ENCODE assay signal across 17 cellular contexts in the genomic region with DNA sequence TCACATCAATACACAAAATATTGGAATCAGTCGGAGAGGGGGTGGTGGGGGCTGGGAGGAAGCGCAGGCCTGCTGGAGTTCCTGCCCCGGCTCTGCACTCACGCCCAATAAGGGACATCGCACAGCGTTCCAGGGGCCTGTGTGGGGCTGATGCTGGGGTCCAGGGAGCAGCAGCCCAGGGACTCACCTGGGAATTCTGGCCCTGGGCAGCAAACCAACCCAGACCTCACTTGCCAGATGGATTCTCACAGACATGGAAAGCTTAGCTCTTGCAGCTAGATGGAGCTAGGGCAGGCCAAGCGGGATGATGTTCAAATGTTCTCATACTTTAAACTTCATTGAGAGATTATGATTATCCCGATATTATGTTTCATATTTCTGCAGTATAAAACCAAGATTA.
DNase-seq lines count a peak whose midpoint lies in the region; ATAC-seq and TF ChIP-seq lines count a peak whose summit lies in the region.
"Had no signal": no experiment of that assay in that cellular context is flagged by ENCODE, and none has a peak within 500 bp of the region (broad histone marks: within the 10 kb centered on the region; RNA-seq: fewer than 3 reads in every experiment).

No MANE protein-coding gene starts in this region.

- peaks cover 2% of the 10 kb centered on the region for H3K4me1 ChIP-seq in right cardiac atrium (ENCODE audit: control insufficient read depth, insufficient read depth, low read length)
- H3K4me1 ChIP-seq in aorta (ENCODE audit: control insufficient read depth in 1 of 2, insufficient read depth in 2 of 2, low read length in 2 of 2), result no peaks in the 10 kb centered on the region
- H3K4me1 ChIP-seq in vagina, result no peaks in the 10 kb centered on the region
- H3K4me1 ChIP-seq: Caco-2 had no signal

- DNase-seq in H7 (peak; percentile 12), fibroblast of the aortic adventitia (ENCODE audit: low read depth) (no peak), right cardiac atrium (peak; percentile 20 to 84 (median 77)), aorta (no peak), GF-D8 (lab: John Stamatoyannopoulos, UW) (no peak), vagina (ENCODE audit: extremely low spot score in 2 of 2) (no peak), amniotic stem cell (lab: John Stamatoyannopoulos, UW) (no peak)
- DNase-seq: ACHN; AML-193; Caco-2; CD4-positive, alpha-beta T cell; GM23248; HFFc6; IMR-90 had no signal

- H3K9me3 ChIP-seq in right cardiac atrium (ENCODE audit: control insufficient read depth, low read length) (no peaks in the 10 kb centered on the region), aorta (ENCODE audit: control insufficient read depth, low read length) (no peaks in the 10 kb centered on the region), vagina (no peaks in the 10 kb centered on the region)
- H3K9me3 ChIP-seq: Caco-2 had no signal

- no peak for TF ChIP-seq POLR2A in vagina (IDR thresholded peaks at IDR 0.05)

- ATAC-seq in right cardiac atrium (peak; percentile 42 to 66), aorta (ENCODE audit: low FRiP score) (peak; percentile 66)
- ATAC-seq: HCT116, K562 had no signal

- TF ChIP-seq CTCF in fibroblast of the aortic adventitia (IDR thresholded peaks at IDR 0.05; ENCODE audit: insufficient read depth, low read length) (peak; percentile 24), vagina (IDR thresholded peaks at IDR 0.05) (no peak)

- no peaks in the 10 kb centered on the region for H3K27me3 ChIP-seq in H7 (ENCODE audit: control insufficient read depth, insufficient read depth, low read length)
- H3K27me3 ChIP-seq in right cardiac atrium (ENCODE audit: control insufficient read depth, insufficient read depth), result no peaks in the 10 kb centered on the region
- no peaks in the 10 kb centered on the region for H3K27me3 ChIP-seq in aorta (ENCODE audit: control insufficient read depth in 1 of 2, insufficient read depth in 2 of 2, low read length in 1 of 2)
- H3K27me3 ChIP-seq in vagina, result no peaks in the 10 kb centered on the region

- no peak overlapping the region for H3K4me3 ChIP-seq in H7 (ENCODE audit: insufficient read depth, low read depth, low read length)
- H3K4me3 ChIP-seq in fibroblast of the aortic adventitia (ENCODE audit: low read depth, low read length), result no peak overlapping the region
- no peak overlapping the region for H3K4me3 ChIP-seq in right cardiac atrium (ENCODE audit: low read length)
- H3K4me3 ChIP-seq in aorta (ENCODE audit: low read length in 2 of 2), result no peak overlapping the region
- no peak overlapping the region for H3K4me3 ChIP-seq in vagina
- H3K4me3 ChIP-seq: GM23248, K562 had no signal

- no peaks in the 10 kb centered on the region for H3K36me3 ChIP-seq in H7 (replicated peaks; ENCODE audit: control insufficient read depth, insufficient read depth, low read length)
- H3K36me3 ChIP-seq in aorta (ENCODE audit: control insufficient read depth in 1 of 2, insufficient read depth in 2 of 2, low read length in 1 of 2), result no peaks in the 10 kb centered on the region
- no peaks in the 10 kb centered on the region for H3K36me3 ChIP-seq in vagina

- 64% methylated on average over 8 of the region's 8 CpGs for WGBS in right cardiac atrium
- 84 to 96% methylated on average over 8 of the region's 8 CpGs for WGBS in aorta, 2 donors

- H3K27ac ChIP-seq in right cardiac atrium (ENCODE audit: low read length) (no peak overlapping the region), aorta (ENCODE audit: low read depth in 1 of 2, low read length in 2 of 2) (no peak overlapping the region), vagina (no peak overlapping the region)
- H3K27ac ChIP-seq: C4-2B, GM23248 had no signal

- intact Hi-C loops in right cardiac atrium (cut with DNase I), result no loop called here
- intact Hi-C loops in aorta (cut with DNase I), result no loop called here
- intact Hi-C loops in vagina (cut with DNase I), result no loop called here

Comparison
In these comparisons a context has a peak if more than half of its experiments do, and no peak if none do; other contexts are left out.
1. DNase-seq: peak in H7 (single experiment) and right cardiac atrium (3 of 3); none in fibroblast of the aortic adventitia (single experiment), aorta (0 of 2), GF-D8 (single experiment), vagina (0 of 2) and amniotic stem cell (single experiment).